In genomic region chr6:100300221-100300736, GRCh38 we compare ENCODE assay signal across 12 cellular contexts.
A peak's percentile ranks its signal among the peaks of the same experiment; 100 is the strongest.
DNase-seq lines count a peak whose midpoint lies in the region; ATAC-seq and TF ChIP-seq lines count a peak whose summit lies in the region.
"Had no signal": no experiment of that assay in that cellular context is flagged by ENCODE, and none has a peak within 500 bp of the region (broad histone marks: within the 10 kb centered on the region; RNA-seq: fewer than 3 reads in every experiment).

No MANE protein-coding gene starts in this region.

- H3K27ac Mint-ChIP-seq in WTC11 = no peak overlapping the region

- H3K27me3 Mint-ChIP-seq in WTC11 (ENCODE audit: low read depth) = no peaks in the 10 kb centered on the region

- CTCF ChIA-PET in WTC11 (lab: Charles Lee) = no interaction called here

- in situ Hi-C loops in ACHN (cut with HindIII; ENCODE audit: low pct_ligation_motif_present, low pct_unique_long_range_greater_than_20kb, low sequenced_read_pairs) = no loop called here

- H3K4me1 Mint-ChIP-seq in WTC11 = peaks cover 19% of the 10 kb centered on the region

- no peaks in the 10 kb centered on the region for H3K9me3 Mint-ChIP-seq in WTC11

- no peak overlapping the region for H3K4me3 Mint-ChIP-seq in WTC11

- no peak for TF ChIP-seq CTCF in WTC11 (IDR thresholded peaks at IDR 0.05)

- POLR2A ChIA-PET in WTC11 (lab: Charles Lee) = no interaction called here

- H3K36me3 Mint-ChIP-seq in WTC11 = no peaks in the 10 kb centered on the region

- ATAC-seq in HG02571 (IDR thresholded peaks at IDR 0.05; ENCODE audit: unreplicated experiment) (no peak), HG03442 (IDR thresholded peaks at IDR 0.05; ENCODE audit: unreplicated experiment) (no peak), WTC11 (no peak)

- DNase-seq in ACHN = peak; percentile 96
- peak; percentile 69 for DNase-seq in HT-29 (ENCODE audit: low spot score)
- DNase-seq in astrocyte of the hippocampus (ENCODE audit: low read depth, low spot score) = peak; percentile 91
- DNase-seq in islet precursor cell = peak; percentile 71
- no peak for DNase-seq in WTC11 (ENCODE audit: low spot score)
- DNase-seq in SKM-1 (lab: John Stamatoyannopoulos, UW; ENCODE audit: unreplicated experiment) = no peak
- DNase-seq: activated CD8-positive, alpha-beta memory T cell treated with anti-CD3 and anti-CD28 coated beads for 24 hours; hypothalamus; NCI-H345; transverse colon had no signal

TF ChIP-seq in WTC11, 78 proteins besides CTCF, POLR2A, EP300 and RAD21:
- no peak for TF ChIP-seq ZNF512 (CRISPR knock-in tag; IDR thresholded peaks at IDR 0.05; ENCODE audit: borderline replicate concordance)
- no peak for TF ChIP-seq ESRRA (CRISPR knock-in tag; IDR thresholded peaks at IDR 0.05; ENCODE audit: borderline replicate concordance)
- TF ChIP-seq KAT7 (CRISPR knock-in tag; IDR thresholded peaks at IDR 0.05; ENCODE audit: borderline replicate concordance) = no peak
- no peak for TF ChIP-seq CBFB (CRISPR knock-in tag; IDR thresholded peaks at IDR 0.05; ENCODE audit: low read depth)

Comparison
In these comparisons a context has a peak if more than half of its experiments do, and no peak if none do; other contexts are left out.
1. DNase-seq: peak in ACHN (single experiment), HT-29 (single experiment), astrocyte of the hippocampus (single experiment) and islet precursor cell (single experiment); none in WTC11 (single experiment) and SKM-1 (single experiment).